ENCODE assay signal across 19 cellular contexts in the genomic region with DNA sequence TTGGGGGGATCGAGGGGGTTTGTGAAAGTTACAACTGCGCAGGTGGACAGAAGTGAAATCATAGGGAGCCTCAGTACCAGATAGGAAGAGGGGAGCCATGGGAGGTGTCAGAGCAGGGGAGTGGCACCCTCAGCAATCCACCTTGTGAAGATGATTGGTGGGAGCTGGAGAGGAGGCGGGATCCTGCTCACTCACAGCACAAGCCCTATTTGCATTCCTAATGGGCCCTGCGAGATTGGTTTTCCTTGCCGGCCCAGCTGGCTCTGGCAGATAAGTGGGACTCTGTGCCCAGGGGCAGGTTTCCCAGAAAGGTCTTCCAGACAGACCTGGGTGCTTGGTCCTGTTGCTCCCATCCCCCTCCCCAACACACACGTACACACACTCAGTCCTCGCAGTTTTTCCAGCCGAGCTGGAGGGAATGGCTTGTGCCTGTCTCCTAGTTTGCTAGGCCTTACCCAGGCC. TPM values are rescaled to one million over a fixed set of nuclear protein-coding genes. Genes with fewer than 3 reads are reported as not detected.
A peak's percentile ranks its signal among the peaks of the same experiment; 100 is the strongest.
DNase-seq lines count a peak whose midpoint lies in the region; ATAC-seq and TF ChIP-seq lines count a peak whose summit lies in the region.
"Had no signal": no experiment of that assay in that cellular context is flagged by ENCODE, and none has a peak within 500 bp of the region (broad histone marks: within the 10 kb centered on the region; RNA-seq: fewer than 3 reads in every experiment).

No MANE protein-coding gene starts in this region.

- H3K4me1 ChIP-seq in BE2C (no peaks in the 10 kb centered on the region; the same call in 1 of the 2 replicates), HEK293 (ENCODE audit: control insufficient read depth, insufficient read depth, low read length) (no peaks in the 10 kb centered on the region), mesendoderm (ENCODE audit: control insufficient read depth, low read depth, low read length) (peaks cover 16% of the 10 kb centered on the region)
- H3K4me1 ChIP-seq: breast epithelium, right lobe of liver had no signal

- H3K4me2 ChIP-seq in mesendoderm (ENCODE audit: low read length): no peak overlapping the region

- 100% methylated on average over 1 of the region's 8 CpGs for WGBS in mesendoderm (ENCODE audit: extremely low coverage, insufficient coverage, low lambda C conversion rate)

- no peak overlapping the region for H3K23ac ChIP-seq in mesendoderm (ENCODE audit: low read length)

- no peaks in the 10 kb centered on the region for H3K9me3 ChIP-seq in BE2C
- H3K9me3 ChIP-seq in HEK293 (ENCODE audit: control insufficient read depth, insufficient read depth, low read depth, low read length): no peaks in the 10 kb centered on the region
- H3K9me3 ChIP-seq: breast epithelium, right lobe of liver had no signal

- CTCF ChIA-PET in HEK293 (lab: Yijun Ruan, JAX): interaction anchor here (0.7 to 2.2 kb wide), 3 partner anchors 12 to 28 kb away, joined by 3 to 11 read pairs (median 5); no protein-coding TSS in a partner anchor
- CTCF ChIA-PET in RWPE1 (lab: Yijun Ruan, JAX): no interaction called here

- H4K5ac ChIP-seq in mesendoderm (ENCODE audit: low read length): no peak overlapping the region

- no peak overlapping the region for H2AK5ac ChIP-seq in mesendoderm (ENCODE audit: low read length)

- H3K79me2 ChIP-seq in mesendoderm (ENCODE audit: control insufficient read depth, insufficient read depth, low read length): peaks cover 73% of the 10 kb centered on the region

- TF ChIP-seq CTCF in BE2C (IDR thresholded peaks at IDR 0.05; ENCODE audit: low read depth, low read length) (no peak), HEK293 (tag by site-specific recombination; IDR thresholded peaks at IDR 0.05) (no peak), RWPE1 (conservative IDR thresholded peaks at IDR 0.05; ENCODE audit: low read depth) (no peak)

- peaks cover 33% of the 10 kb centered on the region for H3K79me1 ChIP-seq in mesendoderm (ENCODE audit: low read length)

- no peak overlapping the region for H2BK15ac ChIP-seq in mesendoderm (replicated peaks; ENCODE audit: low read depth)

- POLR2A ChIA-PET in HEK293 (lab: Yijun Ruan, JAX) (interaction anchor here (0.7 kb wide), 1 partner anchor 1071 kb away, joined by 3 read pairs; no protein-coding TSS in a partner anchor), RWPE1 (lab: Yijun Ruan, JAX; ENCODE audit: low non-redundant PET) (no interaction called here)

- H3K36me3 ChIP-seq in BE2C: no peaks in the 10 kb centered on the region
- H3K36me3 ChIP-seq in HEK293 (ENCODE audit: control insufficient read depth in 2 of 2, insufficient read depth in 1 of 2, low read length in 2 of 2): no peaks in the 10 kb centered on the region
- peaks cover 5% of the 10 kb centered on the region for H3K36me3 ChIP-seq in mesendoderm (ENCODE audit: control insufficient read depth, insufficient read depth, low read length)
- H3K36me3 ChIP-seq: breast epithelium, right lobe of liver had no signal

- no peak overlapping the region for H3K4me3 ChIP-seq in BE2C (ENCODE audit: low read depth, low read length)
- H3K4me3 ChIP-seq in HEK293 (ENCODE audit: low read depth, low read length): no peak overlapping the region
- no peak overlapping the region for H3K4me3 ChIP-seq in mesendoderm (ENCODE audit: low read length)
- H3K4me3 ChIP-seq: breast epithelium, right lobe of liver had no signal

- H3K27me3 ChIP-seq in BE2C (no peaks in the 10 kb centered on the region), mesendoderm (ENCODE audit: insufficient read depth, low read length, poor library complexity) (no peaks in the 10 kb centered on the region)
- H3K27me3 ChIP-seq: right lobe of liver had no signal

- H3K56ac ChIP-seq in mesendoderm (ENCODE audit: low read length): peak overlapping the region; percentile 35

- H3K9ac ChIP-seq in mesendoderm (ENCODE audit: low read length): peak overlapping the region; percentile 3

- no peak overlapping the region for H4K8ac ChIP-seq in mesendoderm (ENCODE audit: low read depth, low read length)

- H3K27ac ChIP-seq in HEK293 (ENCODE audit: extremely low read depth, low read depth, low read length) (no peak overlapping the region), mesendoderm (ENCODE audit: low read depth, low read length) (no peak overlapping the region), caudate nucleus (ENCODE audit: low read depth, low read length) (no peak overlapping the region), RWPE1 (no peak overlapping the region)
- H3K27ac ChIP-seq: breast epithelium, right lobe of liver had no signal

- H2BK120ac ChIP-seq in mesendoderm (ENCODE audit: low read depth, low read length): no peak overlapping the region

- H3K18ac ChIP-seq in mesendoderm (ENCODE audit: low read length): no peak overlapping the region

- no peak overlapping the region for H2BK5ac ChIP-seq in mesendoderm (ENCODE audit: low read length)

- peak; percentile 83 for DNase-seq in BE2C
- DNase-seq in mesendoderm: peak; percentile 83
- no peak for DNase-seq in caudate nucleus (lab: John Stamatoyannopoulos, UW)
- DNase-seq in UCSD-AML1 (lab: John Stamatoyannopoulos, UW; ENCODE audit: unreplicated experiment): no peak
- DNase-seq in RWPE1 (ENCODE audit: low spot score): no peak
- DNase-seq: activated naive CD4-positive, alpha-beta T cell; activated T-cell treated with anti-CD3 and anti-CD28 coated beads, Interleukin-2, amount 50 U/mL, for 1 hour; C1 segment of cervical spinal cord; HCEC 1CT; left colon; MV-4-11; right lobe of liver; stimulated activated CD4-positive, alpha-beta T cell treated with anti-CD3 and anti-CD28 coated beads, Interleukin-15, amount 100 ng/mL, for 24 hours had no signal

- peak; percentile 8; the same call in 1 of the 3 replicates for ATAC-seq in SK-N-SH treated with all-trans-retinoic acid at 6 μM for 48 hours
- no peak for ATAC-seq in GM21825 (IDR thresholded peaks at IDR 0.05; ENCODE audit: unreplicated experiment)
- ATAC-seq: left colon; natural killer cell treated with Interleukin-12 subunit alpha and Interleukin-12 subunit beta and Interleukin-15 and Interleukin-18, amount 100 ng/mL, for 72 hours; right lobe of liver had no signal

- H3K4ac ChIP-seq in mesendoderm (ENCODE audit: low read depth, low read length): no peak overlapping the region

TF ChIP-seq in HEK293, 187 proteins besides CTCF, POLR2A, EP300 and RAD21 (continues in another document):
- TF ChIP-seq ZNF394 (tag by site-specific recombination; IDR thresholded peaks at IDR 0.05; ENCODE audit: borderline replicate concordance) (no peak), ZNF549 (tag by site-specific recombination; IDR thresholded peaks at IDR 0.05) (no peak), ZNF138 (tag by site-specific recombination; IDR thresholded peaks at IDR 0.05; ENCODE audit: borderline replicate concordance) (no peak), ZNF324 (tag by site-specific recombination; IDR thresholded peaks at IDR 0.05) (no peak), ZNF16 (tag by site-specific recombination; IDR thresholded peaks at IDR 0.05; ENCODE audit: low read depth) (peak; percentile 83), ZNF112 (tag by site-specific recombination; IDR thresholded peaks at IDR 0.05) (no peak), ZNF747 (tag by site-specific recombination; IDR thresholded peaks at IDR 0.05) (no peak), SP2 (tag by site-specific recombination; IDR thresholded peaks at IDR 0.05) (peak; percentile 28; the same call in 1 of the 2 replicates), ZNF548 (tag by site-specific recombination; IDR thresholded peaks at IDR 0.05) (no peak)
- TF ChIP-seq, protein P1, sequence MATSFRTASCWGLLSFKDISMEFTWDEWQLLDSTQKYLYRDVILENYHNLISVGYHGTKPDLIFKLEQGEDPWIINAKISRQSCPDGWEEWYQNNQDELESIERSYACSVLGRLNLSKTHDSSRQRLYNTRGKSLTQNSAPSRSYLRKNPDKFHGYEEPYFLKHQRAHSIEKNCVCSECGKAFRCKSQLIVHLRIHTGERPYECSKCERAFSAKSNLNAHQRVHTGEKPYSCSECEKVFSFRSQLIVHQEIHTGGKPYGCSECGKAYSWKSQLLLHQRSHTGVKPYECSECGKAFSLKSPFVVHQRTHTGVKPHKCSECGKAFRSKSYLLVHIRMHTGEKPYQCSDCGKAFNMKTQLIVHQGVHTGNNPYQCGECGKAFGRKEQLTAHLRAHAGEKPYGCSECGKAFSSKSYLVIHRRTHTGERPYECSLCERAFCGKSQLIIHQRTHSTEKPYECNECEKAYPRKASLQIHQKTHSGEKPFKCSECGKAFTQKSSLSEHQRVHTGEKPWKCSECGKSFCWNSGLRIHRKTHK (tag by site-specific recombination; IDR thresholded peaks at IDR 0.05): no peak

TF ChIP-seq in SK-N-SH treated with all-trans-retinoic acid at 6 μM for 48 hours, 23 proteins besides CTCF, POLR2A, EP300 and RAD21 (continues in another document):
- TF ChIP-seq TSHZ2 (CRISPR knock-in tag; IDR thresholded peaks at IDR 0.05): no peak
- TF ChIP-seq TCF4 (CRISPR knock-in tag; IDR thresholded peaks at IDR 0.05; ENCODE audit: borderline replicate concordance): peak; percentile 33; the same call in 1 of the 2 replicates

RNA-seq across cellular contexts. Expression of gene WNT3, which starts 9.4 kb away (rescaled TPM):
- polyA plus RNA-seq in BE2C (2012; ENCODE audit: insufficient read depth, insufficient read length, low read depth): 4.7 TPM
- 50.0 TPM for polyA plus RNA-seq in mesendoderm (2013, experiment 1 of 2)
- 49.3 TPM for polyA plus RNA-seq in mesendoderm (2013, experiment 2 of 2)

RNA-seq across cellular contexts. Expression of gene WNT9B, which starts 42.2 kb away (rescaled TPM):
- polyA plus RNA-seq in BE2C (2012; ENCODE audit: insufficient read depth, insufficient read length, low read depth): not detected
- polyA plus RNA-seq in mesendoderm (2013, experiment 1 of 2): 0.74 TPM
- polyA plus RNA-seq in mesendoderm (2013, experiment 2 of 2): 0.70 TPM
- polyA plus RNA-seq: fibroblast of lung had no signal

Comparison
In these comparisons a context has a peak if more than half of its experiments do, and no peak if none do; other contexts are left out.
1. DNase-seq: peak in BE2C (single experiment) and mesendoderm (single experiment); none in caudate nucleus (0 of 61), UCSD-AML1 (single experiment) and RWPE1 (single experiment).